30 cellular contexts compared by ENCODE assay signal in the genomic region with DNA sequence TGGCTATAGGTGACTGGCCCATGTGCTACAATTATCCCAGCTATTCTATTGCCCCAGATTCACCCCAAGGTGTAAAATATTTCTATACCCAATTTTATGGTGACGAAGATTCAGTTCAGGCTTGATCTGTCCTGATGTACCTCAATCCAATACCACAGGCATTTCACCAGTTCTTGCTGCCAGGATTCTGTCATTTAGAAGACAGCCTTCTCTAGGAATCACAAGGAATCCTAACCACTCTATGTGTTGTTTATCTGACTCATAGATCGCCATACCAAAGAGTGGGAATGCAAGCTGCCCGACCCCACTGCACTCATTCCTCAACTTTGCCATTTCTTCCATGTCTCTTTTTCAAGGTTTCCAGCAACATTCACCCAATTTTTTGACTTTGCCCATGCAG.
DNase-seq lines count a peak whose midpoint lies in the region; ATAC-seq and TF ChIP-seq lines count a peak whose summit lies in the region.
"Had no signal": no experiment of that assay in that cellular context is flagged by ENCODE, and none has a peak within 500 bp of the region (broad histone marks: within the 10 kb centered on the region; RNA-seq: fewer than 3 reads in every experiment).

No MANE protein-coding gene starts in this region.

- no peaks in the 10 kb centered on the region for H3K9me3 ChIP-seq in Caco-2
- H3K9me3 ChIP-seq: body of pancreas, tibial artery had no signal

- H3K4me3 Mint-ChIP-seq in GM23338 (no peak overlapping the region), osteocyte (ENCODE audit: unreplicated experiment) (no peak overlapping the region), Caco-2 (ENCODE audit: unreplicated experiment) (no peak overlapping the region)
- H3K4me3 Mint-ChIP-seq: activated naive CD8-positive, alpha-beta T cell treated with anti-CD3 and anti-CD28 coated beads for 36 hours; activated T-cell treated with anti-CD3 and anti-CD28 coated beads, Interleukin-2, amount 50 U/mL, for 24 hours; memory B cell had no signal

- H3K4me2 ChIP-seq in GM23338, result no peak overlapping the region
- H3K4me2 ChIP-seq: BLaER1 treated with 17β-estradiol and CSF1 and Interleukin-3, amounts not matched to agents 10 nM and 100 nM had no signal

- ATAC-seq in GM23338, result no peak
- ATAC-seq: body of pancreas, left lobe of liver, PC-3, sciatic nerve had no signal

- H3K27me3 ChIP-seq in GM23338 (ENCODE audit: insufficient read depth), result no peaks in the 10 kb centered on the region
- H3K27me3 ChIP-seq in Caco-2 (replicated peaks; ENCODE audit: control insufficient read depth, insufficient read depth, low read length), result no peaks in the 10 kb centered on the region
- H3K27me3 ChIP-seq: BLaER1 treated with 17β-estradiol and CSF1 and Interleukin-3, amounts not matched to agents 10 nM and 100 nM; body of pancreas; dorsolateral prefrontal cortex; tibial artery had no signal

- CTCF ChIA-PET in Caco-2 (lab: Charles Lee), result no interaction called here

- H3K79me2 ChIP-seq in GM23338 (replicated peaks; ENCODE audit: insufficient read depth), result no peaks in the 10 kb centered on the region

- no peaks in the 10 kb centered on the region for H3F3A ChIP-seq in GM23338 (replicated peaks; ENCODE audit: low read depth)

- H3K9me3 Mint-ChIP-seq in GM23338 (no peaks in the 10 kb centered on the region), osteocyte (ENCODE audit: unreplicated experiment) (no peaks in the 10 kb centered on the region), Caco-2 (ENCODE audit: unreplicated experiment) (no peaks in the 10 kb centered on the region)
- H3K9me3 Mint-ChIP-seq: activated naive CD8-positive, alpha-beta T cell treated with anti-CD3 and anti-CD28 coated beads for 36 hours; activated T-cell treated with anti-CD3 and anti-CD28 coated beads, Interleukin-2, amount 50 U/mL, for 24 hours; memory B cell had no signal

- no peak overlapping the region for H3K27ac ChIP-seq in GM23338 (ENCODE audit: low read depth)
- H3K27ac ChIP-seq: BLaER1 treated with 17β-estradiol and CSF1 and Interleukin-3, amounts not matched to agents 10 nM and 100 nM; body of pancreas; dorsolateral prefrontal cortex; tibial artery had no signal

- TF ChIP-seq CTCF in GM23338 (conservative IDR thresholded peaks at IDR 0.05; ENCODE audit: low read depth in 2 of 2) (no peak), fibroblast of villous mesenchyme (IDR thresholded peaks at IDR 0.05; ENCODE audit: insufficient read depth, low read depth, low read length) (no peak), osteocyte (IDR thresholded peaks at IDR 0.05) (no peak), Caco-2 (IDR thresholded peaks at IDR 0.05; ENCODE audit: insufficient read depth in 1 of 2, low read depth in 1 of 2, low read length in 1 of 2, severe bottlenecking in 1 of 2, unreplicated experiment in 1 of 2) (no peak)

- H3K36me3 Mint-ChIP-seq in GM23338 (ENCODE audit: low read depth) (no peaks in the 10 kb centered on the region), osteocyte (ENCODE audit: unreplicated experiment) (no peaks in the 10 kb centered on the region), Caco-2 (ENCODE audit: insufficient read depth, unreplicated experiment) (no peaks in the 10 kb centered on the region)
- H3K36me3 Mint-ChIP-seq: activated naive CD8-positive, alpha-beta T cell treated with anti-CD3 and anti-CD28 coated beads for 36 hours; memory B cell had no signal

- H3K4me1 ChIP-seq in GM23338 (ENCODE audit: insufficient read depth), result 0 out of 2 replicates have a peak, but pooled peaks cover 4% of the 10 kb centered on the region
- no peaks in the 10 kb centered on the region for H3K4me1 ChIP-seq in Caco-2
- H3K4me1 ChIP-seq: body of pancreas, tibial artery had no signal

- POLR2A ChIA-PET in Caco-2 (lab: Charles Lee), result no interaction called here

- DNase-seq in GM23338 (ENCODE audit: low spot score), result no peak
- DNase-seq in amniotic epithelial cell (ENCODE audit: low read depth), result peak; percentile 80
- peak; percentile 7 for DNase-seq in fibroblast of villous mesenchyme (ENCODE audit: low read depth)
- DNase-seq in skeletal muscle cell (ENCODE audit: low read depth), result peak; percentile 9
- no peak for DNase-seq in osteocyte (ENCODE audit: extremely low spot score, unreplicated experiment)
- DNase-seq in NCI-H748 (lab: John Stamatoyannopoulos, UW; ENCODE audit: unreplicated experiment), result no peak
- no peak for DNase-seq in Caco-2
- DNase-seq: activated CD4-positive, alpha-beta T cell treated with anti-CD3 and anti-CD28 coated beads, Interleukin-2, amount 50 U/mL, for 1 hour; activated CD4-positive, CD25-positive, alpha-beta regulatory T cell; activated gamma-delta T cell; activated naive CD8-positive, alpha-beta T cell treated with anti-CD3 and anti-CD28 coated beads for 36 hours; activated T-cell treated with anti-CD3 and anti-CD28 coated beads, Interleukin-2, amount 50 U/mL, for 24 hours; body of pancreas; cerebellar nuclear complex; COR-L47; DMS53; dorsolateral prefrontal cortex; GDM1; NCI-H1105; NCI-H187 treated with DMSO at 0.1 percent for 48 hours; NCI-H2171; NCI-H510A; PC-3; stimulated activated CD4-positive, alpha-beta T cell treated with anti-CD3 and anti-CD28 coated beads, Interleukin-4, amount 100 ng/mL, for 24 hours; tibial artery had no signal

- BruUV-seq in Caco-2 (replicated peaks; lab: Mats Ljungman, UMichigan), result no TSS peak

- no peaks in the 10 kb centered on the region for H4K20me1 ChIP-seq in GM23338 (replicated peaks; ENCODE audit: insufficient read depth)
- H4K20me1 ChIP-seq: BLaER1 treated with 17β-estradiol and CSF1 and Interleukin-3, amounts not matched to agents 10 nM and 100 nM had no signal

- H3K27ac Mint-ChIP-seq in GM23338 (no peak overlapping the region), osteocyte (ENCODE audit: unreplicated experiment) (no peak overlapping the region), Caco-2 (ENCODE audit: unreplicated experiment) (no peak overlapping the region)
- H3K27ac Mint-ChIP-seq: activated naive CD8-positive, alpha-beta T cell treated with anti-CD3 and anti-CD28 coated beads for 36 hours; activated T-cell treated with anti-CD3 and anti-CD28 coated beads, Interleukin-2, amount 50 U/mL, for 24 hours; memory B cell; progenitor cell of endocrine pancreas had no signal

- H3K36me3 ChIP-seq in GM23338 (ENCODE audit: insufficient read depth) (no peaks in the 10 kb centered on the region), Caco-2 (ENCODE audit: control insufficient read depth, insufficient read depth, low read length) (no peaks in the 10 kb centered on the region)
- H3K36me3 ChIP-seq: BLaER1 treated with 17β-estradiol and CSF1 and Interleukin-3, amounts not matched to agents 10 nM and 100 nM; tibial artery had no signal

- H3K27me3 Mint-ChIP-seq in GM23338 (ENCODE audit: insufficient read depth, low read depth, poor library complexity) (peaks cover 1% of the 10 kb centered on the region), osteocyte (ENCODE audit: unreplicated experiment) (no peaks in the 10 kb centered on the region), Caco-2 (ENCODE audit: insufficient read depth, unreplicated experiment) (no peaks in the 10 kb centered on the region)
- H3K27me3 Mint-ChIP-seq: activated naive CD8-positive, alpha-beta T cell treated with anti-CD3 and anti-CD28 coated beads for 36 hours; progenitor cell of endocrine pancreas had no signal

- H3K9me2 ChIP-seq in GM23338 (ENCODE audit: insufficient read depth), result peaks cover 6% of the 10 kb centered on the region

- intact Hi-C loops in Caco-2 (cut with micrococcal nuclease; ENCODE audit: unreplicated experiment), result no loop called here

- peak overlapping the region; percentile 66 for H2AFZ ChIP-seq in GM23338

- H3K4me3 ChIP-seq in GM23338 (no peak overlapping the region), fibroblast of villous mesenchyme (ENCODE audit: low read depth, low read length) (no peak overlapping the region), skeletal muscle cell (ENCODE audit: low read depth, low read length) (no peak overlapping the region), Caco-2 (ENCODE audit: low read depth, low read length) (no peak overlapping the region)
- H3K4me3 ChIP-seq: BLaER1 treated with 17β-estradiol and CSF1 and Interleukin-3, amounts not matched to agents 10 nM and 100 nM; body of pancreas; dorsolateral prefrontal cortex; tibial artery had no signal

- H3K4me1 Mint-ChIP-seq in GM23338 (peaks cover 2% of the 10 kb centered on the region; the same call in 2 of the 3 replicates), osteocyte (ENCODE audit: unreplicated experiment) (no peaks in the 10 kb centered on the region), Caco-2 (ENCODE audit: low read depth, unreplicated experiment) (peaks cover 7% of the 10 kb centered on the region)
- H3K4me1 Mint-ChIP-seq: activated naive CD8-positive, alpha-beta T cell treated with anti-CD3 and anti-CD28 coated beads for 36 hours; memory B cell had no signal

TF ChIP-seq in GM23338, 12 proteins besides CTCF, POLR2A, EP300 and RAD21 (continues in another document):
- TF ChIP-seq POLR2AphosphoS5 (IDR thresholded peaks at IDR 0.05; ENCODE audit: low read depth), result no peak

Comparison
In these comparisons a context has a peak if more than half of its experiments do, and no peak if none do; other contexts are left out.
1. DNase-seq: peak in amniotic epithelial cell (single experiment), fibroblast of villous mesenchyme (single experiment) and skeletal muscle cell (single experiment); none in GM23338 (single experiment), osteocyte (single experiment), NCI-H748 (single experiment) and Caco-2 (0 of 2).